Comparison of ENCODE assay signal across 9 cellular contexts in genomic region chr13:24997367-24997967, GRCh38.
DNase-seq lines count a peak whose midpoint lies in the region; ATAC-seq and TF ChIP-seq lines count a peak whose summit lies in the region.
"Had no signal": no experiment of that assay in that cellular context is flagged by ENCODE, and none has a peak within 500 bp of the region (broad histone marks: within the 10 kb centered on the region; RNA-seq: fewer than 3 reads in every experiment).

No MANE protein-coding gene starts in this region.

- POLR2A ChIA-PET in HCT116 (lab: Charles Lee): no interaction called here

- H4K20me1 ChIP-seq in HCT116 (ENCODE audit: insufficient read depth): no peaks in the 10 kb centered on the region
- H4K20me1 ChIP-seq: BLaER1 had no signal

- H3K27ac ChIP-seq in HCT116 (ENCODE audit: low read depth, low read length): no peak overlapping the region
- H3K27ac ChIP-seq in spleen: no peak overlapping the region
- H3K27ac ChIP-seq: BLaER1 had no signal

- H2AFZ ChIP-seq in HCT116 (ENCODE audit: low read depth, low read length, poor library complexity, severe bottlenecking): peak overlapping the region; percentile 66

- 33 to 37% (median 35%) methylated on average over 10 of the region's 10 CpGs for WGBS in spleen, 5 donors

- H3K9me3 ChIP-seq in HCT116 (ENCODE audit: control insufficient read depth in 1 of 2, insufficient read depth in 1 of 2, low read depth in 1 of 2, low read length in 2 of 2) (no peaks in the 10 kb centered on the region), spleen (no peaks in the 10 kb centered on the region)
- H3K9me3 ChIP-seq: BLaER1 had no signal

- TF ChIP-seq CTCF in HCT116 (IDR thresholded peaks at IDR 0.05 in 2 of 3, conservative IDR thresholded peaks at IDR 0.05 in 1 of 3; ENCODE audit: borderline replicate concordance in 1 of 3, insufficient read depth in 1 of 3, low read depth in 2 of 3, low read length in 2 of 3): peak; percentile 33 to 82 (median 62); a peak in 5 of 6 replicates
- peak; percentile 64 for TF ChIP-seq CTCF in fibroblast of mammary gland (conservative IDR thresholded peaks at IDR 0.05; ENCODE audit: control insufficient read depth, insufficient read depth, low read depth, low read length)
- TF ChIP-seq CTCF in spleen (IDR thresholded peaks at IDR 0.05 in 8 of 11, conservative IDR thresholded peaks at IDR 0.05 in 3 of 11): peak in 10 of 11 experiments; percentile 10 to 80 (median 68)

- no TSS peak for BruUV-seq in HCT116 (replicated peaks; lab: Mats Ljungman, UMichigan)

- TF ChIP-seq RAD21 in HCT116 (IDR thresholded peaks at IDR 0.05; ENCODE audit: low read depth): peak; percentile 49

- RAD21 ChIA-PET in HCT116 (lab: Charles Lee; ENCODE audit: low non-redundant PET in 1 of 2, low total read pairs in 2 of 2, uncharacterized antibody in 2 of 2, unreplicated experiment in 2 of 2): no interaction called here

- CTCF ChIA-PET in HCT116 (lab: Charles Lee): interaction anchor here (0.9 to 1.0 kb wide), 2 partner anchors 11 to 17 kb away, joined by 3 to 4 read pairs; no protein-coding TSS in a partner anchor

- DNase-seq in DMS79 treated with DMSO at 0.1 percent for 48 hours (lab: John Stamatoyannopoulos, UW): peak; percentile 18
- DNase-seq in DMS79 (lab: John Stamatoyannopoulos, UW): no peak
- no peak for DNase-seq in HCT116 (ENCODE audit: low read depth, low spot score)
- peak; percentile 38 for DNase-seq in RPMI8226
- DNase-seq in fibroblast of mammary gland (ENCODE audit: low read depth): peak; percentile 42
- DNase-seq in spleen: no peak
- no peak for DNase-seq in NCI-H128 (lab: John Stamatoyannopoulos, UW; ENCODE audit: unreplicated experiment)

- no peaks in the 10 kb centered on the region for H3K79me2 ChIP-seq in HCT116 (ENCODE audit: insufficient read depth, low read length)

- ATAC-seq in HCT116 (no peak), GM18873 (IDR thresholded peaks at IDR 0.05; ENCODE audit: low FRiP score, unreplicated experiment) (no peak)

- TF ChIP-seq POLR2A in HCT116 (IDR thresholded peaks at IDR 0.05; ENCODE audit: borderline replicate concordance, extremely low read depth, insufficient read depth, insufficient read length): no peak
- no peak for TF ChIP-seq POLR2A in spleen (IDR thresholded peaks at IDR 0.05)

- H3K4me2 ChIP-seq in HCT116 (ENCODE audit: low read length): no peak overlapping the region
- H3K4me2 ChIP-seq: BLaER1 had no signal

- H3K4me3 ChIP-seq in HCT116 (replicated peaks in 1 of 2; ENCODE audit: low read depth in 1 of 2, low read length in 2 of 2): no peak overlapping the region
- H3K4me3 ChIP-seq in fibroblast of mammary gland (ENCODE audit: control insufficient read depth, low read depth, low read length): no peak overlapping the region
- no peak overlapping the region for H3K4me3 ChIP-seq in spleen
- H3K4me3 ChIP-seq: BLaER1 had no signal

- H3K4me1 ChIP-seq in HCT116 (ENCODE audit: control insufficient read depth in 1 of 2, insufficient read depth in 2 of 2, low read length in 2 of 2): peaks cover 3 to 10% of the 10 kb centered on the region in 2 experiments
- peaks cover 0 to 4% (median 0%) of the 10 kb centered on the region in 6 donors for H3K4me1 ChIP-seq in spleen

- intact Hi-C loops in HCT116 (cut with micrococcal nuclease): loop anchor here (1.0 kb wide), 1 partner anchor 303 kb away; no protein-coding TSS in a partner anchor
- intact Hi-C loops in spleen (cut with DNase I; ENCODE audit: low total_unique reads): no loop called here

- no peak overlapping the region for H3K9ac ChIP-seq in HCT116 (ENCODE audit: low read length)
- H3K9ac ChIP-seq: BLaER1 had no signal

- H3K9me2 ChIP-seq in HCT116 (ENCODE audit: insufficient read depth): no peaks in the 10 kb centered on the region

- no peaks in the 10 kb centered on the region for H3K36me3 ChIP-seq in HCT116 (ENCODE audit: control insufficient read depth in 1 of 2, insufficient read depth in 2 of 2, low read length in 2 of 2)
- H3K36me3 ChIP-seq in spleen: no peaks in the 10 kb centered on the region
- H3K36me3 ChIP-seq: BLaER1 had no signal

- H3K27me3 ChIP-seq in HCT116 (ENCODE audit: insufficient read depth, low read length) (no peaks in the 10 kb centered on the region), spleen (replicated peaks in 1 of 7) (peaks cover 0 to 53% (median 0%) of the 10 kb centered on the region in 7 donors)
- H3K27me3 ChIP-seq: BLaER1 had no signal

TF ChIP-seq in HCT116, 20 proteins besides CTCF, POLR2A, EP300 and RAD21:
- TF ChIP-seq, protein P1, sequence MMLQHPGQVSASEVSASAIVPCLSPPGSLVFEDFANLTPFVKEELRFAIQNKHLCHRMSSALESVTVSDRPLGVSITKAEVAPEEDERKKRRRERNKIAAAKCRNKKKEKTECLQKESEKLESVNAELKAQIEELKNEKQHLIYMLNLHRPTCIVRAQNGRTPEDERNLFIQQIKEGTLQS (IDR thresholded peaks at IDR 0.05): no peak
- TF ChIP-seq REST (IDR thresholded peaks at IDR 0.05; ENCODE audit: low read depth) (no peak), ELF1 (IDR thresholded peaks at IDR 0.05; ENCODE audit: borderline replicate concordance, low read depth) (no peak), SP1 (IDR thresholded peaks at IDR 0.05; ENCODE audit: low read depth) (no peak), EGR1 (IDR thresholded peaks at IDR 0.05; ENCODE audit: low read depth) (no peak), ZBTB33 (IDR thresholded peaks at IDR 0.05; ENCODE audit: extremely low read depth, insufficient replicate concordance, low read length) (no peak), TCF7L2 (IDR thresholded peaks at IDR 0.05; ENCODE audit: borderline replicate concordance, extremely low read depth, insufficient read depth, insufficient read length) (no peak), EZH2 (IDR thresholded peaks at IDR 0.05) (no peak)
TF ChIP-seq in HCT116: peak in this region for 0.

Comparison
In these comparisons a context has a peak if more than half of its experiments do, and no peak if none do; other contexts are left out.
1. DNase-seq: peak in DMS79 treated with DMSO at 0.1 percent for 48 hours (single experiment), RPMI8226 (single experiment) and fibroblast of mammary gland (single experiment); none in DMS79 (single experiment), HCT116 (single experiment), spleen (single experiment) and NCI-H128 (single experiment).
2. Peak in every context shown above with its lines, with median percentiles within 50 percentile points of each other: CTCF ChIP-seq.